In the genomic region with DNA sequence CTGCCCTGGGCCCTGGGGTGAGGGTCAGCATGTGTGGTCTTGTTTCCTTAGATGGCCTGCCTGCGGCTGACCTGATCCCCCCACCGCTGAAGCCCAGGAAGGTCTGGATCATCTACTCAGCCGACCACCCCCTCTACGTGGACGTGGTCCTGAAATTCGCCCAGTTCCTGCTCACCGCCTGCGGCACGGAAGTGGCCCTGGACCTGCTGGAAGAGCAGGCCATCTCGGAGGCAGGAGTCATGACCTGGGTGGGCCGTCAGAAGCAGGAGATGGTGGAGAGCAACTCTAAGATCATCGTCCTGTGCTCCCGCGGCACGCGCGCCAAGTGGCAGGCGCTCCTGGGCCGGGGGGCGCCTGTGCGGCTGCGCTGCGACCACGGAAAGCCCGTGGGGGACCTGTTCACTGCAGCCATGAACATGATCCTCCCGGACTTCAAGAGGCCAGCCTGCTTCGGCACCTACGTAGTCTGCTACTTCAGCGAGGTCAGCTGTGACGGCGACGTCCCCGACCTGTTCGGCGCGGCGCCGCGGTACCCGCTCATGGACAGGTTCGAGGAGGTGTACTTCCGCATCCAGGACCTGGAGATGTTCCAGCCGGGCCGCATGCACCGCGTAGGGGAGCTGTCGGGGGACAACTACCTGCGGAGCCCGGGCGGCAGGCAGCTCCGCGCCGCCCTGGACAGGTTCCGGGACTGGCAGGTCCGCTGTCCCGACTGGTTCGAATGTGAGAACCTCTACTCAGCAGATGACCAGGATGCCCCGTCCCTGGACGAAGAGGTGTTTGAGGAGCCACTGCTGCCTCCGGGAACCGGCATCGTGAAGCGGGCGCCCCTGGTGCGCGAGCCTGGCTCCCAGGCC, we compare ENCODE assay signal across 25 cellular contexts. TPM values are rescaled to one million over a fixed set of nuclear protein-coding genes. Genes with fewer than 3 reads are reported as not detected.
"Had no signal": no experiment of that assay in that cellular context is flagged by ENCODE, and none has a peak within 500 bp of the region (broad histone marks: within the 10 kb centered on the region; RNA-seq: fewer than 3 reads in every experiment).

No MANE protein-coding gene starts in this region.

- ATAC-seq: activated CD4-positive, alpha-beta T cell treated with anti-CD3 and anti-CD28 coated beads for 36 hours; left lung; stimulated activated naive B cell treated with anti-CD40 and anti-IgM and Interleukin-4, amounts not matched to agents 10 μg/mL and 1 μg/mL and 100 μg/mL, for 72 hours; upper lobe of right lung had no signal

- H3K9me3 ChIP-seq: left lung, sigmoid colon, upper lobe of right lung had no signal

- H3K4me3 ChIP-seq: left lung, sigmoid colon, smooth muscle cell, upper lobe of right lung had no signal

- H3K4me3 Mint-ChIP-seq: activated B cell treated with CpG ODN at 0.5 μM for 24 hours; activated CD4-positive, alpha-beta memory T cell treated with anti-CD3 and anti-CD28 coated beads for 36 hours; activated CD4-positive, alpha-beta T cell treated with anti-CD3 and anti-CD28 coated beads for 36 hours; stimulated activated naive B cell treated with anti-CD40 and anti-IgM and Interleukin-4, amounts not matched to agents 10 μg/mL and 1 μg/mL and 100 μg/mL, for 72 hours had no signal

- H3K9me3 Mint-ChIP-seq: activated B cell treated with CpG ODN at 0.5 μM for 24 hours; activated CD4-positive, alpha-beta memory T cell treated with anti-CD3 and anti-CD28 coated beads for 36 hours; activated naive CD8-positive, alpha-beta T cell treated with anti-CD3 and anti-CD28 coated beads, Interleukin-2, amount 10 ng/mL, durations not matched to agents 7 days and 5 days; stimulated activated naive B cell treated with anti-CD40 and anti-IgM and Interleukin-4, amounts not matched to agents 10 μg/mL and 1 μg/mL and 100 μg/mL, for 72 hours; T-helper 1 cell treated with Interleukin-12 subunit alpha and Interleukin-12 subunit beta and Interleukin-4 antibody, amounts not matched to agents 30 μg/mL and 1 μg/mL, for 36 hours had no signal

- H3K27ac Mint-ChIP-seq: activated B cell treated with CpG ODN at 0.5 μM for 24 hours; activated CD4-positive, alpha-beta memory T cell treated with anti-CD3 and anti-CD28 coated beads for 36 hours; progenitor cell of endocrine pancreas; stimulated activated naive B cell treated with anti-CD40 and anti-IgM and Interleukin-4, amounts not matched to agents 10 μg/mL and 1 μg/mL and 100 μg/mL, for 72 hours had no signal

- FAIRE-seq: bronchial epithelial cell, keratinocyte had no signal

- DNase-seq: activated B cell treated with CpG ODN at 0.5 μM for 24 hours; activated CD4-positive, alpha-beta memory T cell treated with anti-CD3 and anti-CD28 coated beads for 36 hours; activated CD4-positive, alpha-beta T cell treated with anti-CD3 and anti-CD28 coated beads for 36 hours; activated naive CD4-positive, alpha-beta T cell treated with Interleukin-2 at 50 U/mL for 16 hours; activated naive CD8-positive, alpha-beta T cell treated with anti-CD3 and anti-CD28 coated beads, Interleukin-2, amount 10 ng/mL, durations not matched to agents 7 days and 5 days; activated T-cell treated with anti-CD3 and anti-CD28 coated beads, Interleukin-2, amount 50 U/mL, for 48 hours; amniotic stem cell; cerebellar nuclear complex; effector CD4-positive, alpha-beta T cell; erythroblast; foreskin fibroblast; mammary epithelial cell; retina; stimulated activated CD4-positive, alpha-beta T cell treated with anti-CD3 and anti-CD28 coated beads, Interleukin-2, amount 100 ng/mL, for 48 hours; stimulated activated CD8-positive, alpha-beta memory T cell treated with anti-CD3 and anti-CD28 coated beads, Interleukin-4, amount 100 ng/mL, for 48 hours; stimulated activated naive B cell treated with anti-CD40 and anti-IgM and Interleukin-4, amounts not matched to agents 10 μg/mL and 1 μg/mL and 100 μg/mL, for 72 hours; T1000; upper lobe of right lung had no signal

- H3K27me3 ChIP-seq: left lung, sigmoid colon, upper lobe of right lung had no signal

- H3K27me3 Mint-ChIP-seq: activated B cell treated with CpG ODN at 0.5 μM for 24 hours; activated CD4-positive, alpha-beta memory T cell treated with anti-CD3 and anti-CD28 coated beads for 36 hours; activated CD4-positive, alpha-beta T cell treated with anti-CD3 and anti-CD28 coated beads for 36 hours; activated naive CD8-positive, alpha-beta T cell treated with anti-CD3 and anti-CD28 coated beads, Interleukin-2, amount 10 ng/mL, durations not matched to agents 7 days and 5 days; progenitor cell of endocrine pancreas; stimulated activated naive B cell treated with anti-CD40 and anti-IgM and Interleukin-4, amounts not matched to agents 10 μg/mL and 1 μg/mL and 100 μg/mL, for 72 hours had no signal

- H3K4me1 ChIP-seq: sigmoid colon had no signal

RNA-seq across cellular contexts. Expression of a gene that starts 12.7 kb away (rescaled TPM):
- total RNA-seq: bronchial epithelial cell had no signal
